In genomic region chr19:47239610-47240296, GRCh38 we compare ENCODE assay signal across 8 cellular contexts. TPM values are rescaled to one million over a fixed set of nuclear protein-coding genes. Genes with fewer than 3 reads are reported as not detected.
DNase-seq lines count a peak whose midpoint lies in the region; ATAC-seq, FAIRE-seq and TF ChIP-seq lines count a peak whose summit lies in the region.

No MANE protein-coding gene starts in this region.

- BruUV-seq in GM12878 (replicated peaks; lab: Mats Ljungman, UMichigan), result no TSS peak

- FAIRE-seq in GM12878 (lab: Jason Lieb, UNC), result no peak

- H3K4me3 ChIP-seq in GM12878, result no peak overlapping the region

- CTCF ChIA-PET in GM12878 (lab: Yijun Ruan, JAX), result interaction anchor here (3.6 kb wide), 1 partner anchor 29 kb away, joined by 25 read pairs; no protein-coding TSS in a partner anchor

- ATAC-seq in GM12878, result peak; percentile 10; the same call in 2 of the 3 replicates
- ATAC-seq in HG02678 (IDR thresholded peaks at IDR 0.05; ENCODE audit: unreplicated experiment), result no peak

- H3K79me2 ChIP-seq in GM12878 (ENCODE audit: control insufficient read depth, insufficient read depth, low read length), result no peaks in the 10 kb centered on the region

- TF ChIP-seq POLR2A in Raji (IDR thresholded peaks at IDR 0.05; ENCODE audit: insufficient read depth, low read depth, low read length), result 0 out of 2 replicates have a peak, but pooled peaks have one; percentile 14
- TF ChIP-seq POLR2A in GM12878 (IDR thresholded peaks at IDR 0.05; ENCODE audit: low read depth, low read length), result no peak

- H4K20me1 ChIP-seq in GM12878 (ENCODE audit: control insufficient read depth, insufficient read depth), result no peaks in the 10 kb centered on the region

- no peak overlapping the region for H3K27ac ChIP-seq in GM12878 (ENCODE audit: control insufficient read depth, insufficient read depth)

- TF ChIP-seq CTCF in GM12878 (IDR thresholded peaks at IDR 0.05 in 2 of 3, conservative IDR thresholded peaks at IDR 0.05 in 1 of 3; ENCODE audit: control insufficient read depth in 2 of 3, extremely low read depth in 1 of 3, insufficient read depth in 1 of 3, low read depth in 3 of 3, low read length in 3 of 3) (no peak), CD14-positive monocyte (IDR thresholded peaks at IDR 0.05) (no peak)

- peaks cover 23% of the 10 kb centered on the region for H3K4me1 Mint-ChIP-seq in CD14-positive monocyte

- POLR2A ChIA-PET in GM12878 (lab: Charles Lee), result interaction anchor here (1.7 kb wide), 1 partner anchor 13 kb away, joined by 9 read pairs; no protein-coding TSS in a partner anchor

- H3K9me3 ChIP-seq in GM12878 (replicated peaks; ENCODE audit: control insufficient read depth, insufficient read depth, low read length), result no peaks in the 10 kb centered on the region; the same call in 2 of the 3 replicates

- RAD21 ChIA-PET in GM12878 (lab: Charles Lee; ENCODE audit: unreplicated experiment), result interaction anchor here (3.0 kb wide), 1 partner anchor 29 kb away, joined by 12 read pairs; no protein-coding TSS in a partner anchor

- intact Hi-C loops in GM12878 (cut with micrococcal nuclease; ENCODE audit: unreplicated experiment) (loop anchor here (10.0 kb wide), 1 partner anchor 205 kb away; no protein-coding TSS in a partner anchor), CD14-positive monocyte (cut with micrococcal nuclease) (loop anchor here in 1 of 2 donors (2.0 kb wide), 1 partner anchor 13 kb away; no protein-coding TSS in a partner anchor)

- peaks cover 0 to 25% (median 7%) of the 10 kb centered on the region in 7 donors for H3K9me3 Mint-ChIP-seq in CD14-positive monocyte

- H3K36me3 Mint-ChIP-seq in CD14-positive monocyte, result peaks cover 3 to 8% of the 10 kb centered on the region in 2 donors

- SMC1A ChIA-PET in GM12878 (lab: Charles Lee; ENCODE audit: uncharacterized antibody, unreplicated experiment), result interaction anchor here (1.0 kb wide), 1 partner anchor 29 kb away, joined by 4 read pairs; no protein-coding TSS in a partner anchor

- DNase-seq in activated T-cell treated with anti-CD3 and anti-CD28 coated beads for 1 hour (ENCODE audit: low read depth), result peak; percentile 46
- DNase-seq in activated T-cell treated with anti-CD3 and anti-CD28 coated beads for 4 hours, result no peak
- no peak for DNase-seq in GM12878 (ENCODE audit: low read depth, low spot score)
- peak; percentile 46 for DNase-seq in iPS-NIHi7 (ENCODE audit: extremely low spot score)
- DNase-seq in stimulated activated CD8-positive, alpha-beta memory T cell treated with anti-CD3 and anti-CD28 coated beads, Interleukin-4, amount 100 ng/mL, for 48 hours, result peak; percentile 69
- no peak for DNase-seq in CD14-positive monocyte (ENCODE audit: low spot score)

- in situ Hi-C loops in GM12878 (cut with MboI), result no loop called here

- peaks cover 26% of the 10 kb centered on the region for H3K4me1 ChIP-seq in GM12878 (ENCODE audit: control insufficient read depth, insufficient read depth, low read length)

- peak overlapping the region; percentile 67 for H3K4me2 ChIP-seq in GM12878 (ENCODE audit: control insufficient read depth, insufficient read depth)

- no peak overlapping the region; the same call in 1 of the 2 replicates for H3K9ac ChIP-seq in GM12878 (ENCODE audit: control insufficient read depth, insufficient read depth, low read length)

- no peak overlapping the region; the same call in 1 of the 2 replicates for H2AFZ ChIP-seq in GM12878 (ENCODE audit: control insufficient read depth, low read depth, low read length)

- peak overlapping the region in 1 of 2 donors; percentile 80 for H3K4me3 Mint-ChIP-seq in CD14-positive monocyte

- no peak for TF ChIP-seq RAD21 in GM12878 (IDR thresholded peaks at IDR 0.05; ENCODE audit: insufficient read depth, low read depth, low read length)

- WGBS in GM12878 (ENCODE audit: insufficient coverage, insufficient replicate concordance, low lambda C conversion rate, missing lambda C conversion rate), result 15% methylated on average over 34 of the region's 62 CpGs

- H3K27me3 ChIP-seq in GM12878 (replicated peaks in 1 of 2; ENCODE audit: control insufficient read depth in 2 of 2, insufficient read depth in 2 of 2, low read length in 1 of 2), result peaks cover 1 to 4% of the 10 kb centered on the region in 2 experiments

- no peaks in the 10 kb centered on the region for H3K36me3 ChIP-seq in GM12878 (ENCODE audit: control insufficient read depth in 2 of 2, insufficient read depth in 2 of 2, low read length in 1 of 2)

- peak overlapping the region in 1 of 7 donors; percentile 44 for H3K27ac Mint-ChIP-seq in CD14-positive monocyte

- peaks cover 41 to 50% (median 45%) of the 10 kb centered on the region in 3 donors for H3K27me3 Mint-ChIP-seq in CD14-positive monocyte (ENCODE audit: low read depth in 3 of 3)

- no peak for TF ChIP-seq EP300 in GM12878 (IDR thresholded peaks at IDR 0.05; ENCODE audit: borderline replicate concordance in 1 of 2, control insufficient read depth in 1 of 2, low read depth in 2 of 2, low read length in 2 of 2)

TF ChIP-seq in GM12878, 131 proteins besides CTCF, POLR2A, EP300 and RAD21:
- TF ChIP-seq SIX5 (IDR thresholded peaks at IDR 0.05; ENCODE audit: low read depth, low read length, severe bottlenecking) (no peak), BHLHE40 (IDR thresholded peaks at IDR 0.05; ENCODE audit: borderline replicate concordance in 1 of 2, low read depth in 2 of 2, low read length in 1 of 2) (0 out of 4 replicates have a peak, but pooled peaks of 1 of the 2 experiments have one; percentile 20), DPF2 (IDR thresholded peaks at IDR 0.05) (0 out of 2 replicates have a peak, but pooled peaks have one; percentile 27), GATAD2B (conservative IDR thresholded peaks at IDR 0.05; ENCODE audit: low read depth) (0 out of 2 replicates have a peak, but pooled peaks have one; percentile 26), LARP7 (IDR thresholded peaks at IDR 0.05) (peak; percentile 50; the same call in 1 of the 2 replicates)

RNA-seq across cellular contexts. Expression of gene BBC3, which starts 8.8 kb away (rescaled TPM):
- total RNA-seq in GM12878 (2013; cell fraction: nucleolus; rRNA removed), result 12.0 and 13.5 TPM in 2 replicates
- total RNA-seq in GM12878 (2014; rRNA removed) (14.0 and 15.2 TPM in 2 replicates), GM12878 (2014; rRNA removed; fragmentation: Illumina TruSeq; extraction: Trizol) (6.2 and 6.5 TPM in 2 replicates), GM12878 (2021) (17.9 and 18.1 TPM in 2 replicates)
- polyA plus RNA-seq in GM12878 (2011; ENCODE audit: low read depth), result 2.0 TPM
- polyA plus RNA-seq in GM12878 (2011; rRNA removed) (5.2 and 7.6 TPM in 2 replicates), GM12878 (2014; fragmentation: Illumina TruSeq; extraction: Trizol) (0.24 and 2.2 TPM in 2 replicates), GM12878 (2014; fragmentation: Nextera tagmentation; extraction: Ambion mirVana) (under 1 TPM; 0.10 to 0.27 TPM), GM12878 (2014; rRNA removed) (17.2 and 21.2 TPM in 2 replicates), GM12878 (2016; fragmentation: Nextera tagmentation; extraction: Ambion mirVana) (1 to 10 TPM; 7.5 to 7.8 TPM), CD14-positive monocyte (1 to 10 TPM; 2.5 to 4.8 TPM)
- polyA plus RNA-seq in GM12878 (2011; cell fraction: cytosol; rRNA removed), result 11.6 and 16.6 TPM in 2 replicates
- polyA plus RNA-seq in GM12878 (2011; cell fraction: nucleus; rRNA removed), result 17.5 and 18.4 TPM in 2 replicates
- polyA plus RNA-seq in GM12878 (2012), result 13.0 and 15.8 TPM in 2 replicates
- polyA minus RNA-seq in GM12878 (2011; rRNA and poly(A)+ RNA removed), result 4.2 and 8.8 TPM in 2 replicates
- 7.2 and 9.5 TPM in 2 replicates for polyA minus RNA-seq in GM12878 (2011; cell fraction: cytosol; rRNA and poly(A)+ RNA removed)
- 5.4 and 8.3 TPM in 2 replicates for polyA minus RNA-seq in GM12878 (2011; cell fraction: nucleus; rRNA and poly(A)+ RNA removed)

RNA-seq across cellular contexts. Expression of gene CCDC9, which starts 16.6 kb away (rescaled TPM):
- total RNA-seq in GM12878 (2013; cell fraction: nucleolus; rRNA removed), result 10.2 and 14.9 TPM in 2 replicates
- total RNA-seq in GM12878 (2014; rRNA removed), result 6.4 and 7.1 TPM in 2 replicates
- total RNA-seq in GM12878 (2014; rRNA removed; fragmentation: Illumina TruSeq; extraction: Trizol), result 2.9 and 4.9 TPM in 2 replicates
- total RNA-seq in GM12878 (2021), result 16.7 and 17.5 TPM in 2 replicates
- polyA plus RNA-seq in GM12878 (2011; ENCODE audit: low read depth), result 5.3 TPM
- 3.3 and 3.9 TPM in 2 replicates for polyA plus RNA-seq in GM12878 (2011; rRNA removed)
- 4.2 and 4.4 TPM in 2 replicates for polyA plus RNA-seq in GM12878 (2011; cell fraction: cytosol; rRNA removed)
- 5.0 and 13.4 TPM in 2 replicates for polyA plus RNA-seq in GM12878 (2011; cell fraction: nucleus; rRNA removed)
- polyA plus RNA-seq in GM12878 (2012), result 13.9 and 24.3 TPM in 2 replicates
- polyA plus RNA-seq in GM12878 (2014; fragmentation: Illumina TruSeq; extraction: Trizol), result 1.7 and 7.7 TPM in 2 replicates
- under 1 TPM in 1 of 2 experiments, not detected in 1; 0.18 TPM for polyA plus RNA-seq in GM12878 (2014; fragmentation: Nextera tagmentation; extraction: Ambion mirVana)
- 10.1 and 13.2 TPM in 2 replicates for polyA plus RNA-seq in GM12878 (2014; rRNA removed)
- polyA plus RNA-seq in GM12878 (2016; fragmentation: Nextera tagmentation; extraction: Ambion mirVana), result 1 to 10 TPM; 6.9 to 9.1 TPM
- 3.0 and 4.8 TPM in 2 replicates for polyA minus RNA-seq in GM12878 (2011; rRNA and poly(A)+ RNA removed)
- polyA minus RNA-seq in GM12878 (2011; cell fraction: cytosol; rRNA and poly(A)+ RNA removed), result 1.2 and 1.6 TPM in 2 replicates
- polyA minus RNA-seq in GM12878 (2011; cell fraction: nucleus; rRNA and poly(A)+ RNA removed), result 2.0 and 2.3 TPM in 2 replicates
- 1 to 10 TPM; 6.3 to 7.6 TPM for polyA plus RNA-seq in CD14-positive monocyte

RNA-seq across cellular contexts. Expression of gene INAFM1, which starts 34.9 kb away (rescaled TPM):
- 1.2 and 2.7 TPM in 2 replicates for total RNA-seq in GM12878 (2013; cell fraction: nucleolus; rRNA removed)
- total RNA-seq in GM12878 (2014; rRNA removed), result 2.0 and 2.1 TPM in 2 replicates
- 0.51 and 0.63 TPM in 2 replicates for total RNA-seq in GM12878 (2014; rRNA removed; fragmentation: Illumina TruSeq; extraction: Trizol)
- 6.1 and 6.8 TPM in 2 replicates for total RNA-seq in GM12878 (2021)
- 0.46 TPM for polyA plus RNA-seq in GM12878 (2011; ENCODE audit: low read depth)
- 0.40 and 0.86 TPM in 2 replicates for polyA plus RNA-seq in GM12878 (2011; rRNA removed)
- polyA plus RNA-seq in GM12878 (2011; cell fraction: cytosol; rRNA removed), result 1.2 and 1.5 TPM in 2 replicates
- 4.8 and 6.7 TPM in 2 replicates for polyA plus RNA-seq in GM12878 (2011; cell fraction: nucleus; rRNA removed)
- 3.8 and 5.8 TPM in 2 replicates for polyA plus RNA-seq in GM12878 (2012)
- polyA plus RNA-seq in GM12878 (2014; fragmentation: Illumina TruSeq; extraction: Trizol), result 0.30 and 0.57 TPM in 2 replicates
- under 1 TPM in 1 of 2 experiments, not detected in 1; 0.58 TPM for polyA plus RNA-seq in GM12878 (2014; fragmentation: Nextera tagmentation; extraction: Ambion mirVana)
- 4.5 and 4.8 TPM in 2 replicates for polyA plus RNA-seq in GM12878 (2014; rRNA removed)
- 1 to 10 TPM; 1.1 to 1.4 TPM for polyA plus RNA-seq in GM12878 (2016; fragmentation: Nextera tagmentation; extraction: Ambion mirVana)
- polyA minus RNA-seq in GM12878 (2011; rRNA and poly(A)+ RNA removed), result 0.57 TPM in 1 of 2 replicates, not detected in the other
- 0.94 TPM in 1 of 2 replicates, not detected in the other for polyA minus RNA-seq in GM12878 (2011; cell fraction: cytosol; rRNA and poly(A)+ RNA removed)
- 1.5 and 2.1 TPM in 2 replicates for polyA minus RNA-seq in GM12878 (2011; cell fraction: nucleus; rRNA and poly(A)+ RNA removed)
- 1 to 10 TPM; 6.5 to 7.3 TPM for polyA plus RNA-seq in CD14-positive monocyte

Comparison
In these comparisons a context has a peak if more than half of its experiments do, and no peak if none do; other contexts are left out.
1. DNase-seq: peak in activated T-cell treated with anti-CD3 and anti-CD28 coated beads for 1 hour (single experiment), iPS-NIHi7 (single experiment) and stimulated activated CD8-positive, alpha-beta memory T cell treated with anti-CD3 and anti-CD28 coated beads, Interleukin-4, amount 100 ng/mL, for 48 hours (single experiment); none in activated T-cell treated with anti-CD3 and anti-CD28 coated beads for 4 hours (single experiment), GM12878 (single experiment) and CD14-positive monocyte (single experiment).